In the genomic region with DNA sequence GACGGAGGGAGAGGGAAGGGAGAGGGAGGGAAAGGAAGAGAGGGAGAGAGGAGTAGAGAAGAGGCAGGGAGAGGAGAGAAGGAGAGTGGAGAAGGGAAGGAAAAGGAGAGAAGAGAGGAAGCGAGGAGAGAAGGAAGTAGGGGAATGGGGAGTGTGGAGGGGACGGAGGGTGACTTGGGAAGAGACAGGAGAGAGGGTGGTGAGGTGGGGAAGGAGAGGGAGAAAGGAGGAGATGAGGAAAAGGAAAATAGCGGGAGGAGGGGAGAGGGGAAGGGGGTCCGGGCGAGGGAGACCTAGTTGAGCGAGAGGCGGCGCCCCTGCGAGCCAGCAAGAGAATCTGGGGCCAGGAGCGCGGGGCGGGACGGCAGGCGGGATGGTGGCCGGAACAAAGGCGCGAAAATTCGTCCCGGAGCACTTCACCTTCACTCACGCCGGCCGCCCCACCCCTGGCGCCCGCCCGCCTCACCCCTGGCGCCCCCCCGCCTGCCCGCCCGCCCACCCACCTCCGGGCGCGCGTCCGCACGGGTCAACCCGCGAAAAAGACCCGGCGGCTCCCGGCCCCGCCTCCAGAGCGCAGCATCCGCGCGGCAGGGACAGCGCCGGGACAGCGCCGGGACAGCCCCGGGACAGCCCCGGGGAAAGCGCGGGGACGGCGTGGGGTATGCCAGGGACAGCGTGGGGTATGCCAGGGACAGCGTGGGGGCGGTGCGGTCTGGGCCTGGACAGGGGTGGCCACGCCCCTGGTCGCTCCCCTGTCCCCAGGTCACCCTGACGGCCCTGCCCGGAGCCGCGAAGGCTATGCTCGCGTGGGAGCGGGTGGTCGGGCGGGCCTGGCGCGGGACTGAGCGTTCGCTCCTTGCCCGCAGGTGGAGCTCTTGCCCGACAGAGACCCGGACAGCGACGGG, we compare ENCODE assay signal across 1 cellular context.
TF ChIP-seq lines count a peak whose summit lies in the region.

No MANE protein-coding gene starts in this region.

TF ChIP-seq in HepG2, 621 proteins besides CTCF, POLR2A, EP300 and RAD21 (continued from another document and continues in another):
- TF ChIP-seq, protein P1, sequence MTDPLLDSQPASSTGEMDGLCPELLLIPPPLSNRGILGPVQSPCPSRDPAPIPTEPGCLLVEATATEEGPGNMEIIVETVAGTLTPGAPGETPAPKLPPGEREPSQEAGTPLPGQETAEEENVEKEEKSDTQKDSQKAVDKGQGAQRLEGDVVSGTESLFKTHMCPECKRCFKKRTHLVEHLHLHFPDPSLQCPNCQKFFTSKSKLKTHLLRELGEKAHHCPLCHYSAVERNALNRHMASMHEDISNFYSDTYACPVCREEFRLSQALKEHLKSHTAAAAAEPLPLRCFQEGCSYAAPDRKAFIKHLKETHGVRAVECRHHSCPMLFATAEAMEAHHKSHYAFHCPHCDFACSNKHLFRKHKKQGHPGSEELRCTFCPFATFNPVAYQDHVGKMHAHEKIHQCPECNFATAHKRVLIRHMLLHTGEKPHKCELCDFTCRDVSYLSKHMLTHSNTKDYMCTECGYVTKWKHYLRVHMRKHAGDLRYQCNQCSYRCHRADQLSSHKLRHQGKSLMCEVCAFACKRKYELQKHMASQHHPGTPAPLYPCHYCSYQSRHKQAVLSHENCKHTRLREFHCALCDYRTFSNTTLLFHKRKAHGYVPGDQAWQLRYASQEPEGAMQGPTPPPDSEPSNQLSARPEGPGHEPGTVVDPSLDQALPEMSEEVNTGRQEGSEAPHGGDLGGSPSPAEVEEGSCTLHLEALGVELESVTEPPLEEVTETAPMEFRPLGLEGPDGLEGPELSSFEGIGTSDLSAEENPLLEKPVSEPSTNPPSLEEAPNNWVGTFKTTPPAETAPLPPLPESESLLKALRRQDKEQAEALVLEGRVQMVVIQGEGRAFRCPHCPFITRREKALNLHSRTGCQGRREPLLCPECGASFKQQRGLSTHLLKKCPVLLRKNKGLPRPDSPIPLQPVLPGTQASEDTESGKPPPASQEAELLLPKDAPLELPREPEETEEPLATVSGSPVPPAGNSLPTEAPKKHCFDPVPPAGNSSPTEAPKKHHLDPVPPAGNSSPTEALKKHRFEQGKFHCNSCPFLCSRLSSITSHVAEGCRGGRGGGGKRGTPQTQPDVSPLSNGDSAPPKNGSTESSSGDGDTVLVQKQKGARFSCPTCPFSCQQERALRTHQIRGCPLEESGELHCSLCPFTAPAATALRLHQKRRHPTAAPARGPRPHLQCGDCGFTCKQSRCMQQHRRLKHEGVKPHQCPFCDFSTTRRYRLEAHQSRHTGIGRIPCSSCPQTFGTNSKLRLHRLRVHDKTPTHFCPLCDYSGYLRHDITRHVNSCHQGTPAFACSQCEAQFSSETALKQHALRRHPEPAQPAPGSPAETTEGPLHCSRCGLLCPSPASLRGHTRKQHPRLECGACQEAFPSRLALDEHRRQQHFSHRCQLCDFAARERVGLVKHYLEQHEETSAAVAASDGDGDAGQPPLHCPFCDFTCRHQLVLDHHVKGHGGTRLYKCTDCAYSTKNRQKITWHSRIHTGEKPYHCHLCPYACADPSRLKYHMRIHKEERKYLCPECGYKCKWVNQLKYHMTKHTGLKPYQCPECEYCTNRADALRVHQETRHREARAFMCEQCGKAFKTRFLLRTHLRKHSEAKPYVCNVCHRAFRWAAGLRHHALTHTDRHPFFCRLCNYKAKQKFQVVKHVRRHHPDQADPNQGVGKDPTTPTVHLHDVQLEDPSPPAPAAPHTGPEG (CRISPR knock-in tag; IDR thresholded peaks at IDR 0.05) = peak; percentile 66; the same call in 1 of the 2 replicates
- TF ChIP-seq RBM22 (optimal IDR thresholded peaks at IDR 0.05; ENCODE audit: low read length) (no peak), ZNF776 (CRISPR knock-in tag; IDR thresholded peaks at IDR 0.05) (peak; percentile 33; the same call in 1 of the 2 replicates), KDM5B (CRISPR knock-in tag; IDR thresholded peaks at IDR 0.05; ENCODE audit: borderline replicate concordance) (peak; percentile 46; the same call in 1 of the 2 replicates), NR1H2 (CRISPR knock-in tag; IDR thresholded peaks at IDR 0.05; ENCODE audit: borderline replicate concordance, low read depth) (no peak), FOSL2 (CRISPR knock-in tag; IDR thresholded peaks at IDR 0.05) (no peak), GRHL1 (CRISPR knock-in tag; conservative IDR thresholded peaks at IDR 0.05) (no peak), HOXA5 (CRISPR knock-in tag; IDR thresholded peaks at IDR 0.05) (no peak), ETV5 (CRISPR knock-in tag; IDR thresholded peaks at IDR 0.05; ENCODE audit: borderline replicate concordance) (no peak), TCF7 (IDR thresholded peaks at IDR 0.05; ENCODE audit: low read depth) (no peak), ZXDC (CRISPR knock-in tag; IDR thresholded peaks at IDR 0.05) (no peak), ZNF891 (CRISPR knock-in tag; IDR thresholded peaks at IDR 0.05) (no peak), ZFAT (CRISPR knock-in tag; conservative IDR thresholded peaks at IDR 0.05) (no peak), ZNF792 (CRISPR knock-in tag; IDR thresholded peaks at IDR 0.05) (no peak), ZNF589 (CRISPR knock-in tag; conservative IDR thresholded peaks at IDR 0.05) (no peak), NCOR1 (IDR thresholded peaks at IDR 0.05; ENCODE audit: borderline replicate concordance, low read length) (no peak), CCAR2 (optimal IDR thresholded peaks at IDR 0.05; ENCODE audit: low read depth, low read length) (no peak), ZMAT3 (CRISPR knock-in tag; conservative IDR thresholded peaks at IDR 0.05) (no peak), ZBTB14 (CRISPR knock-in tag; IDR thresholded peaks at IDR 0.05) (peak; percentile 62), YEATS2 (CRISPR knock-in tag; IDR thresholded peaks at IDR 0.05; ENCODE audit: borderline replicate concordance) (no peak), ZNF768 (CRISPR knock-in tag; IDR thresholded peaks at IDR 0.05) (peak; percentile 73; the same call in 1 of the 2 replicates), MZF1 (CRISPR knock-in tag; IDR thresholded peaks at IDR 0.05; ENCODE audit: borderline replicate concordance) (no peak), SUZ12 (IDR thresholded peaks at IDR 0.05; ENCODE audit: low read depth, low read length) (no peak)
- TF ChIP-seq, protein P2, sequence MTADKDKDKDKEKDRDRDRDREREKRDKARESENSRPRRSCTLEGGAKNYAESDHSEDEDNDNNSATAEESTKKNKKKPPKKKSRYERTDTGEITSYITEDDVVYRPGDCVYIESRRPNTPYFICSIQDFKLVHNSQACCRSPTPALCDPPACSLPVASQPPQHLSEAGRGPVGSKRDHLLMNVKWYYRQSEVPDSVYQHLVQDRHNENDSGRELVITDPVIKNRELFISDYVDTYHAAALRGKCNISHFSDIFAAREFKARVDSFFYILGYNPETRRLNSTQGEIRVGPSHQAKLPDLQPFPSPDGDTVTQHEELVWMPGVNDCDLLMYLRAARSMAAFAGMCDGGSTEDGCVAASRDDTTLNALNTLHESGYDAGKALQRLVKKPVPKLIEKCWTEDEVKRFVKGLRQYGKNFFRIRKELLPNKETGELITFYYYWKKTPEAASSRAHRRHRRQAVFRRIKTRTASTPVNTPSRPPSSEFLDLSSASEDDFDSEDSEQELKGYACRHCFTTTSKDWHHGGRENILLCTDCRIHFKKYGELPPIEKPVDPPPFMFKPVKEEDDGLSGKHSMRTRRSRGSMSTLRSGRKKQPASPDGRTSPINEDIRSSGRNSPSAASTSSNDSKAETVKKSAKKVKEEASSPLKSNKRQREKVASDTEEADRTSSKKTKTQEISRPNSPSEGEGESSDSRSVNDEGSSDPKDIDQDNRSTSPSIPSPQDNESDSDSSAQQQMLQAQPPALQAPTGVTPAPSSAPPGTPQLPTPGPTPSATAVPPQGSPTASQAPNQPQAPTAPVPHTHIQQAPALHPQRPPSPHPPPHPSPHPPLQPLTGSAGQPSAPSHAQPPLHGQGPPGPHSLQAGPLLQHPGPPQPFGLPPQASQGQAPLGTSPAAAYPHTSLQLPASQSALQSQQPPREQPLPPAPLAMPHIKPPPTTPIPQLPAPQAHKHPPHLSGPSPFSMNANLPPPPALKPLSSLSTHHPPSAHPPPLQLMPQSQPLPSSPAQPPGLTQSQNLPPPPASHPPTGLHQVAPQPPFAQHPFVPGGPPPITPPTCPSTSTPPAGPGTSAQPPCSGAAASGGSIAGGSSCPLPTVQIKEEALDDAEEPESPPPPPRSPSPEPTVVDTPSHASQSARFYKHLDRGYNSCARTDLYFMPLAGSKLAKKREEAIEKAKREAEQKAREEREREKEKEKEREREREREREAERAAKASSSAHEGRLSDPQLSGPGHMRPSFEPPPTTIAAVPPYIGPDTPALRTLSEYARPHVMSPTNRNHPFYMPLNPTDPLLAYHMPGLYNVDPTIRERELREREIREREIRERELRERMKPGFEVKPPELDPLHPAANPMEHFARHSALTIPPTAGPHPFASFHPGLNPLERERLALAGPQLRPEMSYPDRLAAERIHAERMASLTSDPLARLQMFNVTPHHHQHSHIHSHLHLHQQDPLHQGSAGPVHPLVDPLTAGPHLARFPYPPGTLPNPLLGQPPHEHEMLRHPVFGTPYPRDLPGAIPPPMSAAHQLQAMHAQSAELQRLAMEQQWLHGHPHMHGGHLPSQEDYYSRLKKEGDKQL (CRISPR knock-in tag; IDR thresholded peaks at IDR 0.05; ENCODE audit: low read depth) = no peak
- TF ChIP-seq, protein P3, sequence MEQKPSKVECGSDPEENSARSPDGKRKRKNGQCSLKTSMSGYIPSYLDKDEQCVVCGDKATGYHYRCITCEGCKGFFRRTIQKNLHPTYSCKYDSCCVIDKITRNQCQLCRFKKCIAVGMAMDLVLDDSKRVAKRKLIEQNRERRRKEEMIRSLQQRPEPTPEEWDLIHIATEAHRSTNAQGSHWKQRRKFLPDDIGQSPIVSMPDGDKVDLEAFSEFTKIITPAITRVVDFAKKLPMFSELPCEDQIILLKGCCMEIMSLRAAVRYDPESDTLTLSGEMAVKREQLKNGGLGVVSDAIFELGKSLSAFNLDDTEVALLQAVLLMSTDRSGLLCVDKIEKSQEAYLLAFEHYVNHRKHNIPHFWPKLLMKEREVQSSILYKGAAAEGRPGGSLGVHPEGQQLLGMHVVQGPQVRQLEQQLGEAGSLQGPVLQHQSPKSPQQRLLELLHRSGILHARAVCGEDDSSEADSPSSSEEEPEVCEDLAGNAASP (CRISPR knock-in tag; IDR thresholded peaks at IDR 0.05; ENCODE audit: borderline replicate concordance) = peak; percentile 32; the same call in 1 of the 2 replicates
- TF ChIP-seq, protein P4, sequence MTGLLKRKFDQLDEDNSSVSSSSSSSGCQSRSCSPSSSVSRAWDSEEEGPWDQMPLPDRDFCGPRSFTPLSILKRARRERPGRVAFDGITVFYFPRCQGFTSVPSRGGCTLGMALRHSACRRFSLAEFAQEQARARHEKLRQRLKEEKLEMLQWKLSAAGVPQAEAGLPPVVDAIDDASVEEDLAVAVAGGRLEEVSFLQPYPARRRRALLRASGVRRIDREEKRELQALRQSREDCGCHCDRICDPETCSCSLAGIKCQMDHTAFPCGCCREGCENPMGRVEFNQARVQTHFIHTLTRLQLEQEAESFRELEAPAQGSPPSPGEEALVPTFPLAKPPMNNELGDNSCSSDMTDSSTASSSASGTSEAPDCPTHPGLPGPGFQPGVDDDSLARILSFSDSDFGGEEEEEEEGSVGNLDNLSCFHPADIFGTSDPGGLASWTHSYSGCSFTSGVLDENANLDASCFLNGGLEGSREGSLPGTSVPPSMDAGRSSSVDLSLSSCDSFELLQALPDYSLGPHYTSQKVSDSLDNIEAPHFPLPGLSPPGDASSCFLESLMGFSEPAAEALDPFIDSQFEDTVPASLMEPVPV (CRISPR knock-in tag; IDR thresholded peaks at IDR 0.05) = no peak
- TF ChIP-seq, protein P5, sequence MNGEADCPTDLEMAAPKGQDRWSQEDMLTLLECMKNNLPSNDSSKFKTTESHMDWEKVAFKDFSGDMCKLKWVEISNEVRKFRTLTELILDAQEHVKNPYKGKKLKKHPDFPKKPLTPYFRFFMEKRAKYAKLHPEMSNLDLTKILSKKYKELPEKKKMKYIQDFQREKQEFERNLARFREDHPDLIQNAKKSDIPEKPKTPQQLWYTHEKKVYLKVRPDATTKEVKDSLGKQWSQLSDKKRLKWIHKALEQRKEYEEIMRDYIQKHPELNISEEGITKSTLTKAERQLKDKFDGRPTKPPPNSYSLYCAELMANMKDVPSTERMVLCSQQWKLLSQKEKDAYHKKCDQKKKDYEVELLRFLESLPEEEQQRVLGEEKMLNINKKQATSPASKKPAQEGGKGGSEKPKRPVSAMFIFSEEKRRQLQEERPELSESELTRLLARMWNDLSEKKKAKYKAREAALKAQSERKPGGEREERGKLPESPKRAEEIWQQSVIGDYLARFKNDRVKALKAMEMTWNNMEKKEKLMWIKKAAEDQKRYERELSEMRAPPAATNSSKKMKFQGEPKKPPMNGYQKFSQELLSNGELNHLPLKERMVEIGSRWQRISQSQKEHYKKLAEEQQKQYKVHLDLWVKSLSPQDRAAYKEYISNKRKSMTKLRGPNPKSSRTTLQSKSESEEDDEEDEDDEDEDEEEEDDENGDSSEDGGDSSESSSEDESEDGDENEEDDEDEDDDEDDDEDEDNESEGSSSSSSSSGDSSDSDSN (CRISPR knock-in tag; IDR thresholded peaks at IDR 0.05) = peak; percentile 80
